13 cellular contexts compared by ENCODE assay signal in genomic region chr6:16321341-16321710, GRCh38.
DNase-seq lines count a peak whose midpoint lies in the region; ATAC-seq and TF ChIP-seq lines count a peak whose summit lies in the region.
"Had no signal": no experiment of that assay in that cellular context is flagged by ENCODE, and none has a peak within 500 bp of the region (broad histone marks: within the 10 kb centered on the region; RNA-seq: fewer than 3 reads in every experiment).

No MANE protein-coding gene starts in this region.

- no peak for TF ChIP-seq CTCF in adrenal gland (IDR thresholded peaks at IDR 0.05)
- no peak for TF ChIP-seq CTCF in left lung (IDR thresholded peaks at IDR 0.05)
- no peak for TF ChIP-seq CTCF in thoracic aorta (IDR thresholded peaks at IDR 0.05)
- TF ChIP-seq CTCF in GM10266 (IDR thresholded peaks at IDR 0.05; ENCODE audit: control insufficient read depth, insufficient read depth, low read depth, missing control alignments): no peak

- H3K4me3 Mint-ChIP-seq in activated CD8-positive, alpha-beta memory T cell treated with anti-CD3 and anti-CD28 coated beads, Interleukin-2, amount 10 ng/mL, durations not matched to agents 7 days and 5 days: no peak overlapping the region

- no peaks in the 10 kb centered on the region for H3K9me3 Mint-ChIP-seq in activated CD8-positive, alpha-beta memory T cell treated with anti-CD3 and anti-CD28 coated beads, Interleukin-2, amount 10 ng/mL, durations not matched to agents 7 days and 5 days (ENCODE audit: low read depth)
- H3K9me3 Mint-ChIP-seq: naive B cell had no signal

- no peak for ATAC-seq in activated CD8-positive, alpha-beta memory T cell treated with anti-CD3 and anti-CD28 coated beads, Interleukin-2, amount 10 ng/mL, durations not matched to agents 7 days and 5 days
- ATAC-seq in left lung (no peak), thoracic aorta (ENCODE audit: insufficient number of reproducible peaks, low FRiP score, low read depth) (no peak)

- H3K36me3 ChIP-seq in adrenal gland (replicated peaks in 1 of 2): no peaks in the 10 kb centered on the region
- H3K36me3 ChIP-seq in left lung: peaks cover 0 to 8% of the 10 kb centered on the region in 2 donors
- peaks cover 4% of the 10 kb centered on the region for H3K36me3 ChIP-seq in thoracic aorta

- TF ChIP-seq POLR2A in adrenal gland (IDR thresholded peaks at IDR 0.05): no peak

- peaks cover 13% of the 10 kb centered on the region for H3K36me3 Mint-ChIP-seq in activated CD8-positive, alpha-beta memory T cell treated with anti-CD3 and anti-CD28 coated beads, Interleukin-2, amount 10 ng/mL, durations not matched to agents 7 days and 5 days
- H3K36me3 Mint-ChIP-seq: naive B cell had no signal

- no peak overlapping the region for H3K4me3 ChIP-seq in adrenal gland
- no peak overlapping the region for H3K4me3 ChIP-seq in left lung
- H3K4me3 ChIP-seq in thoracic aorta: no peak overlapping the region

- H3K27me3 ChIP-seq in adrenal gland (no peaks in the 10 kb centered on the region), left lung (no peaks in the 10 kb centered on the region), thoracic aorta (replicated peaks; ENCODE audit: insufficient read depth) (no peaks in the 10 kb centered on the region)

- H3K27ac ChIP-seq in adrenal gland: peak overlapping the region in 4 of 5 donors; percentile 73 to 95 (median 86)
- peak overlapping the region; percentile 69 to 74 for H3K27ac ChIP-seq in left lung
- H3K27ac ChIP-seq in thoracic aorta: peak overlapping the region; percentile 93 to 98

- CTCF ChIA-PET in activated CD8-positive, alpha-beta memory T cell treated with anti-CD3 and anti-CD28 coated beads, Interleukin-2, amount 10 ng/mL, durations not matched to agents 7 days and 5 days (lab: Charles Lee): interaction anchor here (2.0 to 5.0 kb wide), 3 partner anchors 11 to 442 kb away, joined by 7 to 35 read pairs (median 27); no protein-coding TSS in a partner anchor

- H3K4me1 Mint-ChIP-seq in activated CD8-positive, alpha-beta memory T cell treated with anti-CD3 and anti-CD28 coated beads, Interleukin-2, amount 10 ng/mL, durations not matched to agents 7 days and 5 days: peaks cover 87% of the 10 kb centered on the region

- 93 to 97% (median 95%) methylated on average over 7 of the region's 7 CpGs for WGBS in adrenal gland, 4 donors

- H3K27me3 Mint-ChIP-seq in activated CD8-positive, alpha-beta memory T cell treated with anti-CD3 and anti-CD28 coated beads, Interleukin-2, amount 10 ng/mL, durations not matched to agents 7 days and 5 days: no peaks in the 10 kb centered on the region

- DNase-seq in activated CD8-positive, alpha-beta memory T cell treated with anti-CD3 and anti-CD28 coated beads, Interleukin-2, amount 10 ng/mL, durations not matched to agents 7 days and 5 days: no peak
- no peak for DNase-seq in activated CD8-positive, alpha-beta memory T cell treated with anti-CD3 and anti-CD28 coated beads, Interleukin-2, amount 50 U/mL, for 4 hours
- peak in 1 of 7 donors; percentile 48 for DNase-seq in adrenal gland
- no peak for DNase-seq in left lung
- DNase-seq in thoracic aorta (ENCODE audit: low spot score): no peak
- no peak for DNase-seq in GM10266 (ENCODE audit: extremely low spot score)
- DNase-seq in occipital lobe (lab: John Stamatoyannopoulos, UW): no peak
- DNase-seq in ureter (ENCODE audit: low spot score): no peak
- DNase-seq: ACHN, DMS79 treated with DMSO at 0.1 percent for 48 hours, naive B cell, NCI-H1417 treated with DMSO at 0.1 percent for 48 hours, NCI-H526 treated with DMSO at 0.1 percent for 48 hours had no signal

- H3K4me1 ChIP-seq in adrenal gland (replicated peaks in 1 of 2): peaks cover 16 to 47% of the 10 kb centered on the region in 2 donors
- peaks cover 35 to 58% of the 10 kb centered on the region in 2 donors for H3K4me1 ChIP-seq in left lung
- H3K4me1 ChIP-seq in thoracic aorta (ENCODE audit: control insufficient read depth in 1 of 2, low read depth in 2 of 2): peaks cover 45 to 68% of the 10 kb centered on the region in 2 donors

- intact Hi-C loops in adrenal gland (cut with DNase I): no loop called here
- intact Hi-C loops in left lung (cut with DNase I): no loop called here

- H3K9me3 ChIP-seq in adrenal gland (replicated peaks in 1 of 3) (no peaks in the 10 kb centered on the region), left lung (no peaks in the 10 kb centered on the region), thoracic aorta (no peaks in the 10 kb centered on the region)

- peak overlapping the region; percentile 91 for H3K27ac Mint-ChIP-seq in activated CD8-positive, alpha-beta memory T cell treated with anti-CD3 and anti-CD28 coated beads, Interleukin-2, amount 10 ng/mL, durations not matched to agents 7 days and 5 days
